Comparison of ENCODE assay signal across 19 cellular contexts in the genomic region with DNA sequence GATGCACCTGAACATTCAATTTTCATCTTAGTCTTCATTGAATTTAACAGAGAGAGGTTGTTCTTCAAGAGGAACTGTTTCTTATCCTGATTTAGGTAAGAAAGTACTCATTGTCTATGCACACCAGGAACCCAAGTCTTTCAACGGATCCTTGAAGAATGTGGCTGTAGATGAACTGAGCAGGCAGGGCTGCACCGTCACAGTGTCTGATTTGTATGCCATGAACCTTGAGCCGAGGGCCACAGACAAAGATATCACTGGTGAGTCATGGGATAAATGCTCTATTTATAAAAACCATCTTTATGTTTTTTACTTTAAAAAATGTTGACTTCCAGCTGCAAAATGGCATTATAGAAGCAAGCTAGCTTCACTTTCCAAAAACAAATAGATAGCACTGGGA. TPM values are rescaled to one million over a fixed set of nuclear protein-coding genes. Genes with fewer than 3 reads are reported as not detected.
DNase-seq lines count a peak whose midpoint lies in the region; ATAC-seq and TF ChIP-seq lines count a peak whose summit lies in the region.
"Had no signal": no experiment of that assay in that cellular context is flagged by ENCODE, and none has a peak within 500 bp of the region (broad histone marks: within the 10 kb centered on the region; RNA-seq: fewer than 3 reads in every experiment).

No MANE protein-coding gene starts in this region.

- H3K4me1 Mint-ChIP-seq in activated naive CD4-positive, alpha-beta T cell treated with anti-CD3 and anti-CD28 coated beads for 36 hours (ENCODE audit: low read depth): no peaks in the 10 kb centered on the region

- intact Hi-C loops in mucosa of descending colon (cut with DNase I, micrococcal nuclease): loop anchor here in 1 of 2 donors (5.0 kb wide), 1 partner anchor 37 kb away; no protein-coding TSS in a partner anchor
- intact Hi-C loops in activated naive CD4-positive, alpha-beta T cell treated with anti-CD3 and anti-CD28 coated beads for 36 hours (cut with micrococcal nuclease): no loop called here

- H3K36me3 Mint-ChIP-seq in activated naive CD4-positive, alpha-beta T cell treated with anti-CD3 and anti-CD28 coated beads for 36 hours (ENCODE audit: low read depth): peaks cover 77% of the 10 kb centered on the region

- CTCF ChIA-PET in activated naive CD4-positive, alpha-beta T cell treated with anti-CD3 and anti-CD28 coated beads for 36 hours (lab: Charles Lee): no interaction called here

- no peaks in the 10 kb centered on the region for H3K36me3 ChIP-seq in mucosa of descending colon (ENCODE audit: low read depth)

- in situ Hi-C loops in GM13977 (cut with MboI; ENCODE audit: low pct_unique_long_range_greater_than_20kb, low sequenced_read_pairs, unreplicated experiment): no loop called here

- H3K4me3 ChIP-seq in choroid plexus epithelial cell (ENCODE audit: low read depth, low read length) (no peak overlapping the region), mucosa of descending colon (no peak overlapping the region)
- H3K4me3 ChIP-seq: GM12878, GM23248, SJSA1 had no signal

- no peak overlapping the region for H3K27ac Mint-ChIP-seq in activated naive CD4-positive, alpha-beta T cell treated with anti-CD3 and anti-CD28 coated beads for 36 hours

- TF ChIP-seq CTCF in choroid plexus epithelial cell (conservative IDR thresholded peaks at IDR 0.05; ENCODE audit: low read depth, low read length) (no peak), mucosa of descending colon (IDR thresholded peaks at IDR 0.05) (no peak), GM13977 (IDR thresholded peaks at IDR 0.05; ENCODE audit: extremely low read depth, insufficient read depth, missing control alignments) (no peak), omental fat pad (IDR thresholded peaks at IDR 0.05) (no peak)

- H3K9me3 Mint-ChIP-seq in activated naive CD4-positive, alpha-beta T cell treated with anti-CD3 and anti-CD28 coated beads for 36 hours: peaks cover 22% of the 10 kb centered on the region

- peaks cover 13% of the 10 kb centered on the region for H3K9me3 ChIP-seq in mucosa of descending colon
- H3K9me3 ChIP-seq: SJSA1 had no signal

- H3K4me1 ChIP-seq in mucosa of descending colon (ENCODE audit: low read depth): no peaks in the 10 kb centered on the region

- H3K4me3 Mint-ChIP-seq in activated naive CD4-positive, alpha-beta T cell treated with anti-CD3 and anti-CD28 coated beads for 36 hours: no peak overlapping the region

- DNase-seq in COLO829 (ENCODE audit: low spot score) (peak; percentile 85), M059J (ENCODE audit: low read depth) (peak; percentile 64), choroid plexus epithelial cell (ENCODE audit: low read depth) (peak; percentile 17), mucosa of descending colon (peak in 1 of 3 donors; percentile 1), NCI-H1436 (lab: John Stamatoyannopoulos, UW) (no peak), GM13977 (ENCODE audit: low spot score) (no peak), omental fat pad (ENCODE audit: low spot score) (no peak)
- DNase-seq in activated naive CD4-positive, alpha-beta T cell treated with anti-CD3 and anti-CD28 coated beads for 36 hours: no peak
- DNase-seq: C1 segment of cervical spinal cord, DMS 273 treated with DMSO at 0.1 percent for 48 hours, GDM1, GM23248, NCI-H1417 treated with DMSO at 0.1 percent for 48 hours, NCI-H2029, NCI-H2171, NCI-H774, PC-3 had no signal

- peak; percentile 69 for ATAC-seq in mucosa of descending colon
- ATAC-seq in omental fat pad (ENCODE audit: low FRiP score): no peak
- ATAC-seq: GM12878, PC-3 had no signal

- no peaks in the 10 kb centered on the region for H3K27me3 Mint-ChIP-seq in activated naive CD4-positive, alpha-beta T cell treated with anti-CD3 and anti-CD28 coated beads for 36 hours (ENCODE audit: low read depth)

RNA-seq across cellular contexts. Expression of gene NQO2, which starts 10.2 kb away (rescaled TPM):
- 40.2 and 46.4 TPM in 2 replicates for total RNA-seq in M059J (2014; rRNA removed; shearing (Covaris generic))
- total RNA-seq in mucosa of descending colon (10 to 100 TPM; 13.4 to 24.1 (median 23.2) TPM), omental fat pad (10 to 100 TPM; 32.9 to 54.0 (median 48.1) TPM)
- 10 to 100 TPM; 18.8 to 21.1 TPM for total RNA-seq in activated naive CD4-positive, alpha-beta T cell treated with anti-CD3 and anti-CD28 coated beads for 36 hours

RNA-seq across cellular contexts. Expression of gene SERPINB6, which starts 38.6 kb away (rescaled TPM):
- 177 and 209 TPM in 2 replicates for total RNA-seq in M059J (2014; rRNA removed; shearing (Covaris generic))
- 100 to 1,000 TPM; 134 to 147 (median 142) TPM for total RNA-seq in mucosa of descending colon
- total RNA-seq in activated naive CD4-positive, alpha-beta T cell treated with anti-CD3 and anti-CD28 coated beads for 36 hours: 10 to 100 TPM; 31.2 to 31.4 TPM
- total RNA-seq in omental fat pad: 100 to 1,000 TPM; 134 to 197 (median 158) TPM

RNA-seq across cellular contexts. Expression of gene RIPK1, which starts 58.4 kb away (rescaled TPM):
- total RNA-seq in M059J (2014; rRNA removed; shearing (Covaris generic)): 26.5 and 43.6 TPM in 2 replicates
- total RNA-seq in mucosa of descending colon (10 to 100 TPM; 33.1 to 41.9 (median 35.8) TPM), omental fat pad (10 to 100 TPM; 29.6 to 47.0 (median 31.1) TPM)
- 10 to 100 TPM in 1 of 2 experiments, 1 to 10 TPM in 1; 8.8 to 10.1 TPM for total RNA-seq in activated naive CD4-positive, alpha-beta T cell treated with anti-CD3 and anti-CD28 coated beads for 36 hours

Comparison
In these comparisons a context has a peak if more than half of its experiments do, and no peak if none do; other contexts are left out.
1. DNase-seq: peak in COLO829 (single experiment), M059J (single experiment) and choroid plexus epithelial cell (single experiment); none in NCI-H1436 (single experiment), activated naive CD4-positive, alpha-beta T cell treated with anti-CD3 and anti-CD28 coated beads for 36 hours (single experiment), GM13977 (single experiment) and omental fat pad (single experiment).